ENCODE assay signal across 12 cellular contexts in genomic region chr11:120239713-120240640, GRCh38. TPM values are rescaled to one million over a fixed set of nuclear protein-coding genes. Genes with fewer than 3 reads are reported as not detected.
A peak's percentile ranks its signal among the peaks of the same experiment; 100 is the strongest.
DNase-seq lines count a peak whose midpoint lies in the region; ATAC-seq and TF ChIP-seq lines count a peak whose summit lies in the region.
"Had no signal": no experiment of that assay in that cellular context is flagged by ENCODE, and none has a peak within 500 bp of the region (broad histone marks: within the 10 kb centered on the region; RNA-seq: fewer than 3 reads in every experiment).

Gene POU2F3, plus strand, starts transcription at chr11:120240140. Its CDS starts 204 bp downstream, at chr11:120240344.

- peak within 1 kb of the TSS; percentile 23; the same call in 1 of the 2 replicates for H3K27ac ChIP-seq in VCaP
- H3K27ac ChIP-seq in upper lobe of right lung: no peak within 1 kb of the TSS

- no peak within 1 kb of the TSS for H3K27ac Mint-ChIP-seq in MCF 10A (ENCODE audit: low read depth, unreplicated experiment)
- H3K27ac Mint-ChIP-seq: CD8-positive, alpha-beta T cell had no signal

- no peaks in the 10 kb centered on the region for H3K9me3 Mint-ChIP-seq in MCF 10A (ENCODE audit: unreplicated experiment)
- H3K9me3 Mint-ChIP-seq: CD8-positive, alpha-beta T cell; T-cell had no signal

- peak within 1 kb of the TSS; percentile 30 for H3K4me3 ChIP-seq in upper lobe of right lung
- H3K4me3 ChIP-seq: MG63 had no signal

- CTCF ChIA-PET in MCF 10A (lab: Yijun Ruan, JAX): interaction anchor here (0.6 to 22.1 kb wide), 5 partner anchors 60 to 736 kb away, joined by 3 to 526 read pairs (median 4); no protein-coding TSS in a partner anchor

- no peaks in the 10 kb centered on the region for H3K4me1 ChIP-seq in upper lobe of right lung

- no TSS peak for BruUV-seq in MCF 10A (replicated peaks; lab: Mats Ljungman, UMichigan)

- DNase-seq in T47D (ENCODE audit: low read depth in 1 of 2, low spot score in 1 of 2) (peak; percentile 72 to 80), MCF 10A (ENCODE audit: unreplicated experiment) (no peak), iPS-NIHi11 (ENCODE audit: low spot score) (peak; percentile 79), upper lobe of right lung (peak; percentile 84), ACHN (no peak), putamen (ENCODE audit: low spot score) (no peak)
- DNase-seq: CD8-positive, alpha-beta T cell; effector CD4-positive, alpha-beta T cell; MG63; T-cell had no signal

- peaks cover 36% of the 10 kb centered on the region for H3K27me3 Mint-ChIP-seq in MCF 10A (ENCODE audit: insufficient read depth, unreplicated experiment)

- no peaks in the 10 kb centered on the region for H3K36me3 ChIP-seq in upper lobe of right lung
- H3K36me3 ChIP-seq: MG63 had no signal

- intact Hi-C loops in MCF 10A (cut with micrococcal nuclease): loop anchor here (5.0 kb wide), 2 partner anchors 712 to 952 kb away; no protein-coding TSS in a partner anchor
- intact Hi-C loops in upper lobe of right lung (cut with DNase I): no loop called here

- POLR2A ChIA-PET in MCF 10A (lab: Yijun Ruan, JAX): interaction anchor here (0.6 to 1.1 kb wide), 2 partner anchors 45 to 60 kb away, joined by 3 read pairs; no protein-coding TSS in a partner anchor

- ATAC-seq in upper lobe of right lung (peak; percentile 74), HG03378 (IDR thresholded peaks at IDR 0.05; ENCODE audit: unreplicated experiment) (no peak)
- ATAC-seq: CD8-positive, alpha-beta T cell; T-cell had no signal

- H3K36me3 Mint-ChIP-seq in MCF 10A (ENCODE audit: insufficient read depth, unreplicated experiment): no peaks in the 10 kb centered on the region
- H3K36me3 Mint-ChIP-seq: CD8-positive, alpha-beta T cell; T-cell had no signal

- in situ Hi-C loops in T47D (cut with HindIII; ENCODE audit: low pct_unique_long_range_greater_than_20kb, low sequenced_read_pairs) (no loop called here), ACHN (cut with HindIII; ENCODE audit: low pct_ligation_motif_present, low pct_unique_long_range_greater_than_20kb, low sequenced_read_pairs) (no loop called here)

- H3K4me3 Mint-ChIP-seq in MCF 10A (ENCODE audit: unreplicated experiment): no peak within 1 kb of the TSS
- H3K4me3 Mint-ChIP-seq: CD8-positive, alpha-beta T cell; T-cell had no signal

- no peaks in the 10 kb centered on the region for H3K4me1 Mint-ChIP-seq in MCF 10A (ENCODE audit: insufficient read depth, unreplicated experiment)

- TF ChIP-seq CTCF in MCF 10A (IDR thresholded peaks at IDR 0.05; ENCODE audit: unreplicated experiment): no peak
- peak; percentile 49 for TF ChIP-seq CTCF in VCaP (conservative IDR thresholded peaks at IDR 0.05)
- no peak for TF ChIP-seq CTCF in upper lobe of right lung (IDR thresholded peaks at IDR 0.05)

- H3K27me3 ChIP-seq in upper lobe of right lung: peaks cover 45% of the 10 kb centered on the region
- H3K27me3 ChIP-seq: MG63 had no signal

- no peaks in the 10 kb centered on the region for H3K9me3 ChIP-seq in upper lobe of right lung
- H3K9me3 ChIP-seq: MG63 had no signal

RNA-seq across cellular contexts. Expression of gene POU2F3, which starts in this region (rescaled TPM):
- total RNA-seq in MCF 10A (2022): not detected in 2 replicates
- 3.0 TPM for total RNA-seq in upper lobe of right lung
- total RNA-seq: CD8-positive, alpha-beta T cell; T-cell had no signal

Comparison
In these comparisons a context has a peak if more than half of its experiments do, and no peak if none do; other contexts are left out.
1. DNase-seq: peak in T47D (2 of 2), iPS-NIHi11 (single experiment) and upper lobe of right lung (single experiment); none in MCF 10A (single experiment), ACHN (single experiment) and putamen (single experiment).